Comparison of ENCODE assay signal across 11 cellular contexts in genomic region chr5:150989695-150990094, GRCh38. TPM values are rescaled to one million over a fixed set of nuclear protein-coding genes. Genes with fewer than 3 reads are reported as not detected.
DNase-seq lines count a peak whose midpoint lies in the region; ATAC-seq, FAIRE-seq and TF ChIP-seq lines count a peak whose summit lies in the region.
"Had no signal": no experiment of that assay in that cellular context is flagged by ENCODE, and none has a peak within 500 bp of the region (broad histone marks: within the 10 kb centered on the region; RNA-seq: fewer than 3 reads in every experiment).

No MANE protein-coding gene starts in this region.

- H3K4me3 ChIP-seq in A549 (no peak overlapping the region), NB4 (ENCODE audit: low read depth, low read length) (no peak overlapping the region), cardiac fibroblast (replicated peaks in 1 of 2; ENCODE audit: low read depth in 2 of 2, low read length in 2 of 2) (no peak overlapping the region)

- no peaks in the 10 kb centered on the region for H3K36me3 Mint-ChIP-seq in activated T-helper 1 cell treated with anti-CD3 and anti-CD28 coated beads, Interleukin-12 subunit alpha, Interleukin-12 subunit beta, Interleukin-2, Interleukin-4 antibody, amounts not matched to agents 30 ng/mL and 10 ng/mL and 1 ng/mL, durations not matched to agents 14 hours and 24 hours and 36 hours (ENCODE audit: low read depth)

- TF ChIP-seq CTCF in A549 (IDR thresholded peaks at IDR 0.05) = peak; percentile 7; the same call in 1 of the 3 replicates
- peak; percentile 54 for TF ChIP-seq CTCF in NB4 (IDR thresholded peaks at IDR 0.05; ENCODE audit: low read depth, low read length)
- peak; percentile 23 for TF ChIP-seq CTCF in cardiac fibroblast (IDR thresholded peaks at IDR 0.05; ENCODE audit: low read depth, low read length)

- CTCF ChIA-PET in A549 (lab: Yijun Ruan, JAX) = interaction anchor here (1.4 to 1.6 kb wide), 2 partner anchors 32 to 175 kb away, joined by 3 to 5 read pairs; no protein-coding TSS in a partner anchor

- DNase-seq in A549 (ENCODE audit: low read depth in 1 of 2, low spot score in 1 of 2) (no peak), ELR (ENCODE audit: low read depth) (peak; percentile 15), NB4 (ENCODE audit: low read depth) (peak; percentile 52), cardiac fibroblast (ENCODE audit: low read depth in 2 of 2) (peak in 1 of 2 donors; percentile 10), NCI-H345 (lab: John Stamatoyannopoulos, UW) (no peak), ureter (ENCODE audit: low spot score) (no peak), Kasumi-1 (lab: John Stamatoyannopoulos, UW) (no peak)
- DNase-seq in activated T-helper 1 cell treated with anti-CD3 and anti-CD28 coated beads, Interleukin-12 subunit alpha, Interleukin-12 subunit beta, Interleukin-2, Interleukin-4 antibody, amounts not matched to agents 30 ng/mL and 10 ng/mL and 1 ng/mL, durations not matched to agents 14 hours and 24 hours and 36 hours (ENCODE audit: low spot score) = no peak
- DNase-seq: aorta, NCI-H1417 had no signal

- no peak for TF ChIP-seq EP300 in A549 (IDR thresholded peaks at IDR 0.05)

- no peak for FAIRE-seq in A549 (lab: Jason Lieb, UNC)
- FAIRE-seq: D721Med had no signal

- ATAC-seq in A549 = peak in 1 of 2 experiments; percentile 67; a peak in 2 of 6 replicates

- TF ChIP-seq POLR2A in A549 (IDR thresholded peaks at IDR 0.05; ENCODE audit: low read length) (no peak), NB4 (IDR thresholded peaks at IDR 0.05; ENCODE audit: extremely low read depth, insufficient read length) (no peak)

- POLR2A ChIA-PET in A549 (lab: Yijun Ruan, JAX) = no interaction called here

- H3K4me3 Mint-ChIP-seq in activated T-helper 1 cell treated with anti-CD3 and anti-CD28 coated beads, Interleukin-12 subunit alpha, Interleukin-12 subunit beta, Interleukin-2, Interleukin-4 antibody, amounts not matched to agents 30 ng/mL and 10 ng/mL and 1 ng/mL, durations not matched to agents 14 hours and 24 hours and 36 hours = no peak overlapping the region

- H3K27me3 Mint-ChIP-seq in activated T-helper 1 cell treated with anti-CD3 and anti-CD28 coated beads, Interleukin-12 subunit alpha, Interleukin-12 subunit beta, Interleukin-2, Interleukin-4 antibody, amounts not matched to agents 30 ng/mL and 10 ng/mL and 1 ng/mL, durations not matched to agents 14 hours and 24 hours and 36 hours (ENCODE audit: insufficient read depth) = no peaks in the 10 kb centered on the region

- no peak overlapping the region for H3K27ac Mint-ChIP-seq in activated T-helper 1 cell treated with anti-CD3 and anti-CD28 coated beads, Interleukin-12 subunit alpha, Interleukin-12 subunit beta, Interleukin-2, Interleukin-4 antibody, amounts not matched to agents 30 ng/mL and 10 ng/mL and 1 ng/mL, durations not matched to agents 14 hours and 24 hours and 36 hours

- no peaks in the 10 kb centered on the region for H3K4me1 ChIP-seq in A549

- no peak overlapping the region for H3K4me2 ChIP-seq in A549

- no peaks in the 10 kb centered on the region for H3K4me1 Mint-ChIP-seq in activated T-helper 1 cell treated with anti-CD3 and anti-CD28 coated beads, Interleukin-12 subunit alpha, Interleukin-12 subunit beta, Interleukin-2, Interleukin-4 antibody, amounts not matched to agents 30 ng/mL and 10 ng/mL and 1 ng/mL, durations not matched to agents 14 hours and 24 hours and 36 hours (ENCODE audit: low read depth)

- 9% methylated on average over 3 of the region's 3 CpGs for WGBS in A549 (ENCODE audit: missing lambda C conversion rate)

- no peaks in the 10 kb centered on the region for H3K9me3 ChIP-seq in A549

- no peak overlapping the region for H3K27ac ChIP-seq in A549

- peak in 1 of 2 experiments; percentile 51; a peak in 2 of 5 replicates for TF ChIP-seq RAD21 in A549 (conservative IDR thresholded peaks at IDR 0.05 in 1 of 2, IDR thresholded peaks at IDR 0.05 in 1 of 2)

- intact Hi-C loops in activated T-helper 1 cell treated with anti-CD3 and anti-CD28 coated beads, Interleukin-12 subunit alpha, Interleukin-12 subunit beta, Interleukin-2, Interleukin-4 antibody, amounts not matched to agents 30 ng/mL and 10 ng/mL and 1 ng/mL, durations not matched to agents 14 hours and 24 hours and 36 hours (cut with micrococcal nuclease) = no loop called here

- peaks cover 13% of the 10 kb centered on the region for H3K9me3 Mint-ChIP-seq in activated T-helper 1 cell treated with anti-CD3 and anti-CD28 coated beads, Interleukin-12 subunit alpha, Interleukin-12 subunit beta, Interleukin-2, Interleukin-4 antibody, amounts not matched to agents 30 ng/mL and 10 ng/mL and 1 ng/mL, durations not matched to agents 14 hours and 24 hours and 36 hours

TF ChIP-seq in A549, 52 proteins besides CTCF, POLR2A, EP300 and RAD21 (continues in another document):
- TF ChIP-seq GATA3 (IDR thresholded peaks at IDR 0.05; ENCODE audit: borderline replicate concordance) = no peak
- no peak for TF ChIP-seq BHLHE40 (IDR thresholded peaks at IDR 0.05; ENCODE audit: low read depth, low read length)
- TF ChIP-seq ZSCAN20 (CRISPR knock-in tag; IDR thresholded peaks at IDR 0.05) = no peak
- TF ChIP-seq NPAS2 (CRISPR knock-in tag; IDR thresholded peaks at IDR 0.05; ENCODE audit: borderline replicate concordance) = no peak
- no peak for TF ChIP-seq USF2 (IDR thresholded peaks at IDR 0.05)
- no peak for TF ChIP-seq NR3C1 (IDR thresholded peaks at IDR 0.05)
- TF ChIP-seq RNF2 (IDR thresholded peaks at IDR 0.05; ENCODE audit: borderline replicate concordance, low read depth) = no peak
- TF ChIP-seq REST (IDR thresholded peaks at IDR 0.05) = no peak
- no peak for TF ChIP-seq HMGXB4 (CRISPR knock-in tag; IDR thresholded peaks at IDR 0.05; ENCODE audit: borderline replicate concordance)
- TF ChIP-seq ZC3H11A (IDR thresholded peaks at IDR 0.05) = no peak

RNA-seq across cellular contexts. Expression of gene GPX3, which starts 30.7 kb away (rescaled TPM):
- 26.4 and 34.8 TPM in 2 replicates for polyA plus RNA-seq in A549 (2011; rRNA removed)
- polyA plus RNA-seq in A549 (2012; cell fraction: cytosol; rRNA removed) = 22.2 and 24.6 TPM in 2 replicates
- 9.0 and 10.4 TPM in 2 replicates for polyA plus RNA-seq in A549 (2012; cell fraction: nucleus; rRNA removed)
- polyA plus RNA-seq in A549 (2017; fragmentation: RNase III; extraction: RNeasy Plus Mini Kit Qiagen cat#74134 plus additional on column Dnase treatment) = 13.6 to 16.8 TPM (median 16.2 TPM) in 3 replicates
- 29.1 and 40.9 TPM in 2 replicates for polyA minus RNA-seq in A549 (2011; rRNA and poly(A)+ RNA removed)
- not detected in 2 replicates for total RNA-seq in activated T-helper 1 cell treated with anti-CD3 and anti-CD28 coated beads, Interleukin-12 subunit alpha, Interleukin-12 subunit beta, Interleukin-2, Interleukin-4 antibody, amounts not matched to agents 30 ng/mL and 10 ng/mL and 1 ng/mL, durations not matched to agents 14 hours and 24 hours and 36 hours
- 160 TPM for total RNA-seq in ureter

Comparison
In these comparisons a context has a peak if more than half of its experiments do, and no peak if none do; other contexts are left out.
1. DNase-seq: peak in ELR (single experiment) and NB4 (single experiment); none in A549 (0 of 2), NCI-H345 (single experiment), activated T-helper 1 cell treated with anti-CD3 and anti-CD28 coated beads, Interleukin-12 subunit alpha, Interleukin-12 subunit beta, Interleukin-2, Interleukin-4 antibody, amounts not matched to agents 30 ng/mL and 10 ng/mL and 1 ng/mL, durations not matched to agents 14 hours and 24 hours and 36 hours (single experiment), ureter (single experiment) and Kasumi-1 (0 of 2).
2. RNA of gene GPX3, which starts 30.7 kb away (total RNA-seq): 160 TPM in ureter (single experiment); not detected in activated T-helper 1 cell treated with anti-CD3 and anti-CD28 coated beads, Interleukin-12 subunit alpha, Interleukin-12 subunit beta, Interleukin-2, Interleukin-4 antibody, amounts not matched to agents 30 ng/mL and 10 ng/mL and 1 ng/mL, durations not matched to agents 14 hours and 24 hours and 36 hours; every median in the first group is over 100 times any median in the second.
3. Peak in every context shown above with its lines, with median percentiles within 50 percentile points of each other: CTCF ChIP-seq.